Comparison of ENCODE assay signal across 23 cellular contexts in the genomic region with DNA sequence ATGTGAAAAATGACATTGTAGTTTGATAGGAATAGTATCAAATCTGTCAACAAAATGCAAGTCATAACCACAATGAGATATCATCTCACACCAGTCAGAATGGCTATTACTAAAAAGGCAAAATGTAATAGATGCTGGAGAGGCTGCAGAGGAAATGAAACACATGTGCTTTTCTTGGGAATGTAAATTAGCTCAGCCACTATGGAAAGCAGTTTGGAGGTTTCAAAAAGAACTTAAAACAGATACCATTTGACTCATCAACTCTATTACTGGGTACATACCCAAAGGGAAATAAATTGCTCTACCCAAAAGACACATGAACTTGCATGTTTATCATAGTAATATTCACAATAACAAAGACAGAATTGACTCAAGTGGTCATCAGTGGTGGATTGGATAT.
"Had no signal": no experiment of that assay in that cellular context is flagged by ENCODE, and none has a peak within 500 bp of the region (broad histone marks: within the 10 kb centered on the region; RNA-seq: fewer than 3 reads in every experiment).

No MANE protein-coding gene starts in this region.

- H3K4me2 ChIP-seq: PC-9 had no signal

- H3K9me3 ChIP-seq: adrenal gland, breast epithelium, colonic mucosa had no signal

- ATAC-seq: activated CD8-positive, alpha-beta T cell treated with anti-CD3 and anti-CD28 coated beads, Interleukin-2, amount 10 ng/mL, durations not matched to agents 7 days and 5 days; WTC11 had no signal

- H3K27ac ChIP-seq: adrenal gland, breast epithelium, colonic mucosa, PC-9 had no signal

- H3K4me3 ChIP-seq: adrenal gland, breast epithelium, colonic mucosa, PC-9 had no signal

- H3K36me3 ChIP-seq: adrenal gland, breast epithelium, colonic mucosa had no signal

- H3K4me1 ChIP-seq: adrenal gland, breast epithelium, colonic mucosa had no signal

- DNase-seq: activated CD4-positive, alpha-beta T cell treated with anti-CD3 and anti-CD28 coated beads for 48 hours; activated CD4-positive, alpha-beta T cell treated with anti-CD3 and anti-CD28 coated beads, Interleukin-2, amount 50 U/mL, for 4 hours; activated CD4-positive, CD25-positive, alpha-beta regulatory T cell treated with anti-CD3 and anti-CD28 coated beads, Interleukin-2, amount 50 U/mL, for 72 hours; activated CD8-positive, alpha-beta memory T cell treated with anti-CD3 and anti-CD28 coated beads, Interleukin-2, amount 50 U/mL, for 48 hours; activated CD8-positive, alpha-beta T cell treated with anti-CD3 and anti-CD28 coated beads, Interleukin-2, amount 10 ng/mL, durations not matched to agents 7 days and 5 days; activated naive CD4-positive, alpha-beta T cell treated with anti-CD3 and anti-CD28 coated beads, Interleukin-2, amount 50 U/mL, for 16 hours; activated naive CD8-positive, alpha-beta T cell treated with anti-CD3 and anti-CD28 coated beads, Interleukin-2, amount 10 ng/mL, durations not matched to agents 7 days and 5 days; activated T-cell treated with anti-CD3 and anti-CD28 coated beads, Interleukin-2, amount 50 U/mL, for 1 hour; adrenal gland; anterior cingulate cortex; caudate nucleus; colonic mucosa; NCI-H1048; NCI-H1930; NCI-H2107; NCI-H2171 treated with DMSO at 0.1 percent for 48 hours; NCI-H226; NCI-H510A; NCI-H526 treated with DMSO at 0.1 percent for 48 hours; PC-9; SHP77 treated with DMSO at 0.1 percent for 48 hours had no signal

- H3K27me3 ChIP-seq: adrenal gland, breast epithelium, colonic mucosa had no signal

- H2AFZ ChIP-seq: PC-9 had no signal
